ENCODE assay signal across 12 cellular contexts in the genomic region with DNA sequence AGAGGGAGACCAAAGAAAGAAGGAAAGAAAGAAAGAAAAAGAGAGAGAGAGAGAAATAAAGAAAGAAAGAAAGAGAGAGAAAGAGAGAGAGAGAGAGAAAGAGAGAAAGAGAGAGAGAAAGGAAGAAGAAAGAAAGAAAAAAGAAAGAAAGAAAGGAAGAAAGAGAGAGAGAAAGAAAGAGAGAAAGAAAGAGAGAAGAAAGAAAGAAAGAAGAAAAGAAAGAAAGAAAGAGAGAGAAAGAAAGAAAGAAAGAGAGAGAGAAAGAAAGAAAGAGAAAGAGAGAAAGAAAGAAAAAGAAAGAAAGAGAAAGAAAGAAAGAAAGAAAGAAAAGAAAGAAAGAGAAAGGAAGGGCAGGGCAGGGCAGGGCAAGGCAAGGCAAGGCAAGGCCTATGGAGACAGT. TPM values are rescaled to one million over a fixed set of nuclear protein-coding genes. Genes with fewer than 3 reads are reported as not detected.
"Had no signal": no experiment of that assay in that cellular context is flagged by ENCODE, and none has a peak within 500 bp of the region (broad histone marks: within the 10 kb centered on the region; RNA-seq: fewer than 3 reads in every experiment).

No MANE protein-coding gene starts in this region.

RNA-seq across cellular contexts. Expression of gene OR10H4, which starts 23.2 kb away (rescaled TPM):
- total RNA-seq: OCI-LY7, PC-3, PC-9, Peyer's patch, Right ventricle myocardium inferior, Right ventricle myocardium superior, RPMI7951, SJCRH30, SJSA1, SK-MEL-5, T-cell had no signal
- polyA plus RNA-seq: SK-N-SH had no signal

RNA-seq across cellular contexts. Expression of gene CYP4F11, which starts 37.7 kb away (rescaled TPM):
- total RNA-seq: RPMI7951, SJCRH30, SJSA1 had no signal
